Comparison of ENCODE assay signal across 11 cellular contexts in genomic region chr5:135391869-135392255, GRCh38. TPM values are rescaled to one million over a fixed set of nuclear protein-coding genes. Genes with fewer than 3 reads are reported as not detected.
DNase-seq lines count a peak whose midpoint lies in the region; ATAC-seq and TF ChIP-seq lines count a peak whose summit lies in the region.
"Had no signal": no experiment of that assay in that cellular context is flagged by ENCODE, and none has a peak within 500 bp of the region (broad histone marks: within the 10 kb centered on the region; RNA-seq: fewer than 3 reads in every experiment).

No MANE protein-coding gene starts in this region.

- TF ChIP-seq CTCF in RWPE1 (conservative IDR thresholded peaks at IDR 0.05; ENCODE audit: low read depth) (no peak), osteocyte (IDR thresholded peaks at IDR 0.05) (no peak), GM20000 (IDR thresholded peaks at IDR 0.05; ENCODE audit: extremely low read depth, missing control alignments) (no peak)

- no peak overlapping the region for H3K4me3 Mint-ChIP-seq in CD4-positive, alpha-beta memory T cell
- H3K4me3 Mint-ChIP-seq in osteocyte (ENCODE audit: unreplicated experiment) (no peak overlapping the region), T-cell (peak overlapping the region in 1 of 3 donors; percentile 18)

- ATAC-seq in left cardiac atrium (peak; percentile 23 to 70), T-cell (replicated peaks in 1 of 4) (no peak)

- DNase-seq in CD4-positive, alpha-beta memory T cell = no peak
- DNase-seq in RWPE1 (ENCODE audit: low spot score) (no peak), left cardiac atrium (no peak), osteocyte (ENCODE audit: extremely low spot score, unreplicated experiment) (peak; percentile 53), HT-29 (ENCODE audit: low spot score) (no peak), GM20000 (ENCODE audit: low spot score) (no peak), T-cell (no peak)
- no peak for DNase-seq in activated T-cell treated with anti-CD3 and anti-CD28 coated beads, Interleukin-2, amount 50 U/mL, for 48 hours
- DNase-seq: NCI-H2171 treated with DMSO at 0.1 percent for 48 hours had no signal

- H3K4me1 Mint-ChIP-seq in CD4-positive, alpha-beta memory T cell = peaks cover 56 to 93% (median 79%) of the 10 kb centered on the region in 4 donors
- peaks cover 38% of the 10 kb centered on the region for H3K4me1 Mint-ChIP-seq in osteocyte (ENCODE audit: unreplicated experiment)
- peaks cover 85 to 99% (median 95%) of the 10 kb centered on the region in 3 donors for H3K4me1 Mint-ChIP-seq in T-cell

- H3K27me3 Mint-ChIP-seq in CD4-positive, alpha-beta memory T cell = no peaks in the 10 kb centered on the region
- H3K27me3 Mint-ChIP-seq in osteocyte (ENCODE audit: unreplicated experiment) (no peaks in the 10 kb centered on the region), T-cell (no peaks in the 10 kb centered on the region)

- no peaks in the 10 kb centered on the region for H3K9me3 ChIP-seq in CD4-positive, alpha-beta memory T cell (ENCODE audit: control insufficient read depth in 1 of 2, low read length in 2 of 2)

- peaks cover 42 to 55% of the 10 kb centered on the region in 2 donors for H3K36me3 Mint-ChIP-seq in CD4-positive, alpha-beta memory T cell
- peaks cover 13% of the 10 kb centered on the region for H3K36me3 Mint-ChIP-seq in osteocyte (ENCODE audit: unreplicated experiment)
- peaks cover 44% of the 10 kb centered on the region for H3K36me3 Mint-ChIP-seq in T-cell

- peaks cover 4% of the 10 kb centered on the region for H3K36me3 ChIP-seq in CD4-positive, alpha-beta memory T cell (ENCODE audit: insufficient read depth, low read length)

- no peaks in the 10 kb centered on the region for H3K9me3 Mint-ChIP-seq in CD4-positive, alpha-beta memory T cell
- H3K9me3 Mint-ChIP-seq in osteocyte (ENCODE audit: unreplicated experiment) = no peaks in the 10 kb centered on the region
- no peaks in the 10 kb centered on the region for H3K9me3 Mint-ChIP-seq in T-cell

- intact Hi-C loops in CD4-positive, alpha-beta memory T cell (cut with micrococcal nuclease) = no loop called here
- intact Hi-C loops in left cardiac atrium (cut with DNase I) = no loop called here

- CTCF ChIA-PET in CD4-positive, alpha-beta memory T cell (lab: Charles Lee; ENCODE audit: partially characterized antibody) = interaction anchor here (2.0 kb wide), 1 partner anchor 34 kb away, joined by 7 read pairs; no protein-coding TSS in a partner anchor
- CTCF ChIA-PET in RWPE1 (lab: Yijun Ruan, JAX) = interaction anchor here (0.7 kb wide), 1 partner anchor 29 kb away, joined by 3 read pairs; no protein-coding TSS in a partner anchor
- CTCF ChIA-PET in T-cell (lab: Charles Lee) = no interaction called here

- H3K4me1 ChIP-seq in CD4-positive, alpha-beta memory T cell (ENCODE audit: insufficient read depth, low read length) = peaks cover 56% of the 10 kb centered on the region

- POLR2A ChIA-PET in CD4-positive, alpha-beta memory T cell (lab: Charles Lee; ENCODE audit: partially characterized antibody) = no interaction called here
- POLR2A ChIA-PET in RWPE1 (lab: Yijun Ruan, JAX; ENCODE audit: low non-redundant PET) = no interaction called here
- POLR2A ChIA-PET in T-cell (lab: Charles Lee) = no interaction called here

- no peaks in the 10 kb centered on the region for H3K27me3 ChIP-seq in CD4-positive, alpha-beta memory T cell (ENCODE audit: insufficient read depth, low read length)

- H3K27ac Mint-ChIP-seq in CD4-positive, alpha-beta memory T cell = peak overlapping the region in 5 of 7 donors; percentile 31 to 88 (median 59)
- peak overlapping the region; percentile 50 for H3K27ac Mint-ChIP-seq in osteocyte (ENCODE audit: unreplicated experiment)
- peak overlapping the region in 1 of 2 donors; percentile 62 for H3K27ac Mint-ChIP-seq in T-cell

- no peak overlapping the region for H3K4me3 ChIP-seq in CD4-positive, alpha-beta memory T cell (ENCODE audit: low read length in 2 of 2)

- no peak overlapping the region for H3K27ac ChIP-seq in CD4-positive, alpha-beta memory T cell (ENCODE audit: low read depth, low read length)
- H3K27ac ChIP-seq in RWPE1 = peak overlapping the region; percentile 62

RNA-seq across cellular contexts. Expression of gene MACROH2A1, which starts 7.2 kb away (rescaled TPM):
- 100 to 1,000 TPM; 100 to 104 TPM for total RNA-seq in CD4-positive, alpha-beta memory T cell
- polyA plus RNA-seq in CD4-positive, alpha-beta memory T cell = 100 to 1,000 TPM; 112 to 181 TPM
- total RNA-seq in left cardiac atrium (100 to 1,000 TPM; 101 to 138 TPM), osteocyte (123 and 126 TPM in 2 replicates), T-cell (100 to 1,000 TPM; 111 to 136 (median 133) TPM)
- total RNA-seq in HT-29 (2014; rRNA removed; shearing (Covaris generic)) = 566 and 576 TPM in 2 replicates

RNA-seq across cellular contexts. Expression of gene DCANP1, which starts 55.3 kb away (rescaled TPM):
- not detected for total RNA-seq in CD4-positive, alpha-beta memory T cell
- not detected for polyA plus RNA-seq in CD4-positive, alpha-beta memory T cell
- total RNA-seq in left cardiac atrium (not detected), osteocyte (not detected in 2 replicates), T-cell (not detected)
- not detected in 2 replicates for total RNA-seq in HT-29 (2014; rRNA removed; shearing (Covaris generic))
- total RNA-seq: Daoy had no signal
- polyA plus RNA-seq: urinary bladder had no signal

Comparison
In these comparisons a context has a peak if more than half of its experiments do, and no peak if none do; other contexts are left out.
1. ATAC-seq: peak in left cardiac atrium (2 of 2); none in T-cell (0 of 4).
2. CTCF ChIA-PET loops: an anchor here in CD4-positive, alpha-beta memory T cell (2.0 kb wide) and RWPE1 (0.7 kb wide); none called in T-cell.